2 cellular contexts compared by ENCODE assay signal in the genomic region with DNA sequence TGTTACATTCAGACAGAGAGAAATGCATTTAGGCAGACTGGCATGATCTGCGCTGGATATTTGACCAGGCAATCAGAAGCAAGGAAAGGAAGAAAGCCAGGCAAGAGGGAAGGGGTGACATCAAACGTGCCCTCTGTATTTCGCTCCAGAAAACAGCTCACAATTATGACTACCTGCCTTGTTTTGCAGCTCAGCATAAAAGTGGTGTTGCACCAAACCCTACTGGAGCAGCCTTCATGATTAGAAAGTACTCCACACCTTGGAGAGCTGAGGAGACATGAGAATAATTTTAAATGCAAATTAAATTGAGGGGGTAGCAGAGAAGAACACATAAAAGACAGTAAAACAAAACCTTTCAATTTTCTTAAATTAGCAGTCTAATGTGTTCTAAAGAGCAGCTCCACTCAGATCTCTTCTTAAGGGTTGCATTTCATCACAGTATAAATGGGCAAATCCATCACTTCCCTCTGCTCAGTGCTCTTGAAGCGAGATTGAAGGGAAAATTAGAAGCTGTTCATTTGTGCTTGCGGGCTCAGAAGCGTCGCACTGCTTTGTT.
TF ChIP-seq lines count a peak whose summit lies in the region.

A gene (plus strand): TSS at position 470 of the 556 bp plus-strand sequence.

TF ChIP-seq in GM23338, 12 proteins besides CTCF, POLR2A, EP300 and RAD21 (continued from another document):
- TF ChIP-seq, protein P1, sequence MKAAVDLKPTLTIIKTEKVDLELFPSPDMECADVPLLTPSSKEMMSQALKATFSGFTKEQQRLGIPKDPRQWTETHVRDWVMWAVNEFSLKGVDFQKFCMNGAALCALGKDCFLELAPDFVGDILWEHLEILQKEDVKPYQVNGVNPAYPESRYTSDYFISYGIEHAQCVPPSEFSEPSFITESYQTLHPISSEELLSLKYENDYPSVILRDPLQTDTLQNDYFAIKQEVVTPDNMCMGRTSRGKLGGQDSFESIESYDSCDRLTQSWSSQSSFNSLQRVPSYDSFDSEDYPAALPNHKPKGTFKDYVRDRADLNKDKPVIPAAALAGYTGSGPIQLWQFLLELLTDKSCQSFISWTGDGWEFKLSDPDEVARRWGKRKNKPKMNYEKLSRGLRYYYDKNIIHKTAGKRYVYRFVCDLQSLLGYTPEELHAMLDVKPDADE (IDR thresholded peaks at IDR 0.05): no peak
- TF ChIP-seq, protein P2, sequence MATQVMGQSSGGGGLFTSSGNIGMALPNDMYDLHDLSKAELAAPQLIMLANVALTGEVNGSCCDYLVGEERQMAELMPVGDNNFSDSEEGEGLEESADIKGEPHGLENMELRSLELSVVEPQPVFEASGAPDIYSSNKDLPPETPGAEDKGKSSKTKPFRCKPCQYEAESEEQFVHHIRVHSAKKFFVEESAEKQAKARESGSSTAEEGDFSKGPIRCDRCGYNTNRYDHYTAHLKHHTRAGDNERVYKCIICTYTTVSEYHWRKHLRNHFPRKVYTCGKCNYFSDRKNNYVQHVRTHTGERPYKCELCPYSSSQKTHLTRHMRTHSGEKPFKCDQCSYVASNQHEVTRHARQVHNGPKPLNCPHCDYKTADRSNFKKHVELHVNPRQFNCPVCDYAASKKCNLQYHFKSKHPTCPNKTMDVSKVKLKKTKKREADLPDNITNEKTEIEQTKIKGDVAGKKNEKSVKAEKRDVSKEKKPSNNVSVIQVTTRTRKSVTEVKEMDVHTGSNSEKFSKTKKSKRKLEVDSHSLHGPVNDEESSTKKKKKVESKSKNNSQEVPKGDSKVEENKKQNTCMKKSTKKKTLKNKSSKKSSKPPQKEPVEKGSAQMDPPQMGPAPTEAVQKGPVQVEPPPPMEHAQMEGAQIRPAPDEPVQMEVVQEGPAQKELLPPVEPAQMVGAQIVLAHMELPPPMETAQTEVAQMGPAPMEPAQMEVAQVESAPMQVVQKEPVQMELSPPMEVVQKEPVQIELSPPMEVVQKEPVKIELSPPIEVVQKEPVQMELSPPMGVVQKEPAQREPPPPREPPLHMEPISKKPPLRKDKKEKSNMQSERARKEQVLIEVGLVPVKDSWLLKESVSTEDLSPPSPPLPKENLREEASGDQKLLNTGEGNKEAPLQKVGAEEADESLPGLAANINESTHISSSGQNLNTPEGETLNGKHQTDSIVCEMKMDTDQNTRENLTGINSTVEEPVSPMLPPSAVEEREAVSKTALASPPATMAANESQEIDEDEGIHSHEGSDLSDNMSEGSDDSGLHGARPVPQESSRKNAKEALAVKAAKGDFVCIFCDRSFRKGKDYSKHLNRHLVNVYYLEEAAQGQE (IDR thresholded peaks at IDR 0.05; ENCODE audit: unreplicated experiment): no peak
- TF ChIP-seq ZNF331 (CRISPR knock-in tag; IDR thresholded peaks at IDR 0.05; ENCODE audit: low read depth): no peak
- no peak for TF ChIP-seq NANOG (IDR thresholded peaks at IDR 0.05; ENCODE audit: borderline replicate concordance)
- TF ChIP-seq EZH2phosphoT487 (IDR thresholded peaks at IDR 0.05; ENCODE audit: unreplicated experiment): no peak
- TF ChIP-seq, protein P3, sequence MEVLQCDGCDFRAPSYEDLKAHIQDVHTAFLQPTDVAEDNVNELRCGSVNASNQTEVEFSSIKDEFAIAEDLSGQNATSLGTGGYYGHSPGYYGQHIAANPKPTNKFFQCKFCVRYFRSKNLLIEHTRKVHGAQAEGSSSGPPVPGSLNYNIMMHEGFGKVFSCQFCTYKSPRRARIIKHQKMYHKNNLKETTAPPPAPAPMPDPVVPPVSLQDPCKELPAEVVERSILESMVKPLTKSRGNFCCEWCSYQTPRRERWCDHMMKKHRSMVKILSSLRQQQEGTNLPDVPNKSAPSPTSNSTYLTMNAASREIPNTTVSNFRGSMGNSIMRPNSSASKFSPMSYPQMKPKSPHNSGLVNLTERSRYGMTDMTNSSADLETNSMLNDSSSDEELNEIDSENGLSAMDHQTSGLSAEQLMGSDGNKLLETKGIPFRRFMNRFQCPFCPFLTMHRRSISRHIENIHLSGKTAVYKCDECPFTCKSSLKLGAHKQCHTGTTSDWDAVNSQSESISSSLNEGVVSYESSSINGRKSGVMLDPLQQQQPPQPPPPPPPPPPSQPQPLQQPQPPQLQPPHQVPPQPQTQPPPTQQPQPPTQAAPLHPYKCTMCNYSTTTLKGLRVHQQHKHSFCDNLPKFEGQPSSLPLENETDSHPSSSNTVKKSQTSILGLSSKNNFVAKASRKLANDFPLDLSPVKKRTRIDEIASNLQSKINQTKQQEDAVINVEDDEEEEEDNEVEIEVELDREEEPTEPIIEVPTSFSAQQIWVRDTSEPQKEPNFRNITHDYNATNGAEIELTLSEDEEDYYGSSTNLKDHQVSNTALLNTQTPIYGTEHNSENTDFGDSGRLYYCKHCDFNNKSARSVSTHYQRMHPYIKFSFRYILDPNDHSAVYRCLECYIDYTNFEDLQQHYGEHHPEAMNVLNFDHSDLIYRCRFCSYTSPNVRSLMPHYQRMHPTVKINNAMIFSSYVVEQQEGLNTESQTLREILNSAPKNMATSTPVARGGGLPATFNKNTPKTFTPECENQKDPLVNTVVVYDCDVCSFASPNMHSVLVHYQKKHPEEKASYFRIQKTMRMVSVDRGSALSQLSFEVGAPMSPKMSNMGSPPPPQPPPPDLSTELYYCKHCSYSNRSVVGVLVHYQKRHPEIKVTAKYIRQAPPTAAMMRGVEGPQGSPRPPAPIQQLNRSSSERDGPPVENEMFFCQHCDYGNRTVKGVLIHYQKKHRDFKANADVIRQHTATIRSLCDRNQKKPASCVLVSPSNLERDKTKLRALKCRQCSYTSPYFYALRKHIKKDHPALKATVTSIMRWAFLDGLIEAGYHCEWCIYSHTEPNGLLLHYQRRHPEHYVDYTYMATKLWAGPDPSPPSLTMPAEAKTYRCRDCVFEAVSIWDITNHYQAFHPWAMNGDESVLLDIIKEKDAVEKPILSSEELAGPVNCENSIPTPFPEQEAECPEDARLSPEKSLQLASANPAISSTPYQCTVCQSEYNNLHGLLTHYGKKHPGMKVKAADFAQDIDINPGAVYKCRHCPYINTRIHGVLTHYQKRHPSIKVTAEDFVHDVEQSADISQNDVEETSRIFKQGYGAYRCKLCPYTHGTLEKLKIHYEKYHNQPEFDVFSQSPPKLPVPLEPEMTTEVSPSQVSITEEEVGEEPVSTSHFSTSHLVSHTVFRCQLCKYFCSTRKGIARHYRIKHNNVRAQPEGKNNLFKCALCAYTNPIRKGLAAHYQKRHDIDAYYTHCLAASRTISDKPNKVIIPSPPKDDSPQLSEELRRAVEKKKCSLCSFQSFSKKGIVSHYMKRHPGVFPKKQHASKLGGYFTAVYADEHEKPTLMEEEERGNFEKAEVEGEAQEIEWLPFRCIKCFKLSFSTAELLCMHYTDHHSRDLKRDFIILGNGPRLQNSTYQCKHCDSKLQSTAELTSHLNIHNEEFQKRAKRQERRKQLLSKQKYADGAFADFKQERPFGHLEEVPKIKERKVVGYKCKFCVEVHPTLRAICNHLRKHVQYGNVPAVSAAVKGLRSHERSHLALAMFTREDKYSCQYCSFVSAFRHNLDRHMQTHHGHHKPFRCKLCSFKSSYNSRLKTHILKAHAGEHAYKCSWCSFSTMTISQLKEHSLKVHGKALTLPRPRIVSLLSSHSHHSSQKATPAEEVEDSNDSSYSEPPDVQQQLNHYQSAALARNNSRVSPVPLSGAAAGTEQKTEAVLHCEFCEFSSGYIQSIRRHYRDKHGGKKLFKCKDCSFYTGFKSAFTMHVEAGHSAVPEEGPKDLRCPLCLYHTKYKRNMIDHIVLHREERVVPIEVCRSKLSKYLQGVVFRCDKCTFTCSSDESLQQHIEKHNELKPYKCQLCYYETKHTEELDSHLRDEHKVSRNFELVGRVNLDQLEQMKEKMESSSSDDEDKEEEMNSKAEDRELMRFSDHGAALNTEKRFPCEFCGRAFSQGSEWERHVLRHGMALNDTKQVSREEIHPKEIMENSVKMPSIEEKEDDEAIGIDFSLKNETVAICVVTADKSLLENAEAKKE (CRISPR knock-in tag; IDR thresholded peaks at IDR 0.05): no peak
- TF ChIP-seq ZNF114 (CRISPR knock-in tag; IDR thresholded peaks at IDR 0.05): no peak
- TF ChIP-seq EZH2 (IDR thresholded peaks at IDR 0.05; ENCODE audit: low read depth, unreplicated experiment): no peak
TF ChIP-seq in GM23338: peak in this region for 0.

TF ChIP-seq in neural cell, 6 proteins besides CTCF, POLR2A, EP300 and RAD21 (continued from another document):
- TF ChIP-seq, protein P2 (IDR thresholded peaks at IDR 0.05; ENCODE audit: borderline replicate concordance): peak; percentile 34
